ENCODE assay signal across 30 cellular contexts in genomic region chr6:119929121-119929520, GRCh38.
"Had no signal": no experiment of that assay in that cellular context is flagged by ENCODE, and none has a peak within 500 bp of the region (broad histone marks: within the 10 kb centered on the region; RNA-seq: fewer than 3 reads in every experiment).

No MANE protein-coding gene starts in this region.

- H3K36me3 ChIP-seq: brain microvascular endothelial cell, colonic mucosa, gastroesophageal sphincter, heart right ventricle had no signal

- H3K4me1 ChIP-seq: colonic mucosa, gastroesophageal sphincter, heart right ventricle had no signal

- H3K27ac ChIP-seq: brain microvascular endothelial cell, colonic mucosa, gastroesophageal sphincter, heart right ventricle, hepatocyte, VCaP had no signal

- H3K27me3 ChIP-seq: brain microvascular endothelial cell, colonic mucosa, gastroesophageal sphincter, heart right ventricle, hepatocyte had no signal

- FAIRE-seq: astrocyte, endometrium, endothelial cell of umbilical vein had no signal

- H3K4me3 ChIP-seq: colonic mucosa, gastroesophageal sphincter, heart right ventricle, hepatocyte had no signal

- ATAC-seq: activated CD8-positive, alpha-beta T cell treated with anti-CD3 and anti-CD28 coated beads for 36 hours; activated T-cell treated with anti-CD3 and anti-CD28 coated beads, Interleukin-2, amount 50 U/mL, for 4 hours; activated T-helper 17 cell treated with anti-CD3 and anti-CD28 coated beads, Interleukin-2, amount 50 U/mL, for 72 hours; esophagus mucosa; gastroesophageal sphincter; heart right ventricle; WTC11 had no signal

- DNase-seq: activated CD4-positive, alpha-beta T cell treated with anti-CD3 and anti-CD28 coated beads for 1 hour; activated CD4-positive, alpha-beta T cell treated with anti-CD3 and anti-CD28 coated beads for 4 hours; activated CD4-positive, alpha-beta T cell treated with anti-CD3 and anti-CD28 coated beads, Interleukin-2, amount 50 U/mL, for 1 hour; activated CD4-positive, alpha-beta T cell treated with anti-CD3 and anti-CD28 coated beads, Interleukin-2, amount 50 U/mL, for 48 hours; activated CD8-positive, alpha-beta memory T cell treated with anti-CD3 and anti-CD28 coated beads for 24 hours; activated CD8-positive, alpha-beta T cell treated with anti-CD3 and anti-CD28 coated beads for 36 hours; activated effector memory CD4-positive, alpha-beta T cell treated with Interleukin-2 at 50 U/mL for 16 hours; activated gamma-delta T cell treated with Interleukin-2 at 50 U/mL for 16 hours; activated naive CD4-positive, alpha-beta T cell treated with anti-CD3 and anti-CD28 coated beads, Interleukin-2, amount 50 U/mL, for 16 hours; activated naive CD4-positive, alpha-beta T cell treated with Interleukin-2 at 50 U/mL for 16 hours; activated T-cell treated with anti-CD3 and anti-CD28 coated beads, Interleukin-2, amount 50 U/mL, for 4 hours; amniotic stem cell; anterior cingulate cortex; brain microvascular endothelial cell; caudate nucleus; cerebellar nuclear complex; colonic mucosa; effector CD8-positive, alpha-beta T cell; foreskin melanocyte; heart right ventricle; T-helper 2 cell had no signal
